In the genomic region with DNA sequence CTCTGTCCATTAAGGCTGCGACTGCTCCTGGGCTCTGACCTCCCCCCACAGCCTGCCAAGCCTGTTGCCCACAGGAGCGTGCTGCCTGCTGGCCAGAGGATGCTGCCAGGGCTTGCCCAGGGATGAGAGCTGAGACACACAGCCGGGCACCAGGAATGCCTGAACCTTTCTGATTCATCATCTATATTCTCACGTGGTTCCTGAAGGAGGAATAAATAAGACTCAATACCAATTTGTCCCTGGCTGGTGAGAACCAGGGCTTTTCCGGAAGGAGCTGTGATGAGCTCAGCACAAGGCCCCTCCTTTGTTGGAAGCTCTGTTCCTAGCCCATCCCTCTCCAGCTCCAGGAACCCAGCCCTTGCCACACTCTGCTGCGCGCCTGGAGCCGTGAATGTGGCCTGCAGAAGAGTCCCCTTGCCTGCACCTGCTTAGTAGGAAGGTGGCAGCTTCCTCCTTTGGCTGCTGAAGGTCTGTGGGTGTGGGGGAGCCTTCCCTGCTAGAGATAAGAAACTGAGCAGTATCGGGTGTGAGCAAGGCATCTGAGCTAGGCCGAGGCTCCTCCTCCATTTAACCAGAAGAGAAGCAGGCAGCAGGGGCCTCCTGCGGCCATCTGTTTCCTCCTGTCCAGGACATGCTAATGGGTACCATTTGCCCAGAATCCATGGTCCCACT, we compare ENCODE assay signal across 23 cellular contexts. TPM values are rescaled to one million over a fixed set of nuclear protein-coding genes. Genes with fewer than 3 reads are reported as not detected.
A peak's percentile ranks its signal among the peaks of the same experiment; 100 is the strongest.
DNase-seq lines count a peak whose midpoint lies in the region; ATAC-seq, FAIRE-seq and TF ChIP-seq lines count a peak whose summit lies in the region.
"Had no signal": no experiment of that assay in that cellular context is flagged by ENCODE, and none has a peak within 500 bp of the region (broad histone marks: within the 10 kb centered on the region; RNA-seq: fewer than 3 reads in every experiment).

No MANE protein-coding gene starts in this region.

- no peak overlapping the region for H3K4me2 ChIP-seq in HepG2 (ENCODE audit: low read depth, low read length)

- TF ChIP-seq RAD21 in HepG2 (CRISPR knock-in tag; IDR thresholded peaks at IDR 0.05), result no peak

- no TSS peak for BruUV-seq in HepG2 (replicated peaks; lab: Mats Ljungman, UMichigan)

- no peak overlapping the region for H3K9ac ChIP-seq in HepG2 (ENCODE audit: insufficient read depth, low read depth, low read length)

- ATAC-seq in HepG2 (peak; percentile 31; the same call in 2 of the 3 replicates), right lobe of liver (no peak), HG03342 (IDR thresholded peaks at IDR 0.05; ENCODE audit: unreplicated experiment) (no peak)
- ATAC-seq: activated T-helper 17 cell treated with anti-CD3 and anti-CD28 coated beads, Interleukin-2, amount 50 U/mL, for 72 hours; K562; naive thymus-derived CD4-positive, alpha-beta T cell; sciatic nerve; upper lobe of right lung had no signal

- in situ Hi-C loops in HepG2 (cut with HindIII; ENCODE audit: extremely low pct_ligation_motif_present, low pct_unique_long_range_greater_than_20kb) (no loop called here), KBM-7 (cut with MboI; ENCODE audit: low pct_unique_long_range_greater_than_20kb, low sequenced_read_pairs) (no loop called here)

- H3K79me2 ChIP-seq in HepG2 (ENCODE audit: insufficient read depth, low read length), result no peaks in the 10 kb centered on the region

- no peaks in the 10 kb centered on the region for H4K20me1 ChIP-seq in HepG2 (ENCODE audit: insufficient read depth, low read length)

- H3K36me3 ChIP-seq in HepG2 (replicated peaks in 1 of 2; ENCODE audit: control insufficient read depth in 1 of 2, insufficient read depth in 2 of 2, low read length in 2 of 2) (no peaks in the 10 kb centered on the region), right lobe of liver (no peaks in the 10 kb centered on the region), WERI-Rb-1 (peaks cover 6% of the 10 kb centered on the region)
- H3K36me3 ChIP-seq: ovary, upper lobe of right lung had no signal

- TF ChIP-seq POLR2A in HepG2 (IDR thresholded peaks at IDR 0.05; ENCODE audit: insufficient read depth in 1 of 2, low read depth in 2 of 2, low read length in 2 of 2), result no peak
- no peak for TF ChIP-seq POLR2A in right lobe of liver (IDR thresholded peaks at IDR 0.05)

- DNase-seq in HepG2 (ENCODE audit: low spot score) (no peak), right lobe of liver (no peak), WERI-Rb-1 (peak; percentile 19), fibroblast of the aortic adventitia (ENCODE audit: low read depth) (peak; percentile 41), KBM-7 (no peak), AG08395 (ENCODE audit: low spot score) (no peak), NCI-H748 (lab: John Stamatoyannopoulos, UW; ENCODE audit: unreplicated experiment) (no peak)
- DNase-seq: activated CD4-positive, alpha-beta T cell treated with anti-CD3 and anti-CD28 coated beads, Interleukin-2, amount 10 ng/mL, durations not matched to agents 24 days and 14 days; effector memory CD4-positive, alpha-beta T cell; EL; GOT3; naive thymus-derived CD4-positive, alpha-beta T cell; NCI-H2171; NCI-H526; ovary; SIG-M5; upper lobe of right lung had no signal

- H3K27ac ChIP-seq in HepG2 (ENCODE audit: extremely low read length, insufficient read depth, low read length) (no peak overlapping the region), right lobe of liver (no peak overlapping the region), WERI-Rb-1 (no peak overlapping the region)
- H3K27ac ChIP-seq: ovary, upper lobe of right lung had no signal

- intact Hi-C loops in HepG2 (cut with micrococcal nuclease; ENCODE audit: unreplicated experiment), result no loop called here
- intact Hi-C loops in right lobe of liver (cut with DNase I), result no loop called here

- H3K4me1 ChIP-seq in HepG2 (ENCODE audit: insufficient read depth, low read length) (no peaks in the 10 kb centered on the region), right lobe of liver (no peaks in the 10 kb centered on the region)
- H3K4me1 ChIP-seq: upper lobe of right lung had no signal

- 12% methylated on average over 10 of the region's 11 CpGs for WGBS in HepG2 (ENCODE audit: low lambda C conversion rate)
- WGBS in right lobe of liver (ENCODE audit: insufficient coverage, low coverage, low lambda C conversion rate, missing lambda C conversion rate), result 67% methylated on average over 1 of the region's 11 CpGs

- H2AFZ ChIP-seq in HepG2 (ENCODE audit: low read length), result no peak overlapping the region

- no peak for FAIRE-seq in HepG2 (lab: Jason Lieb, UNC)
- FAIRE-seq: astrocyte, K562 had no signal

- no peak for TF ChIP-seq EP300 in HepG2 (IDR thresholded peaks at IDR 0.05; ENCODE audit: low read depth in 2 of 2, low read length in 2 of 2)
- no peak for TF ChIP-seq EP300 in HepG2 (CRISPR knock-in tag; IDR thresholded peaks at IDR 0.05; ENCODE audit: borderline replicate concordance)

- POLR2A ChIA-PET in HepG2 (lab: Yijun Ruan, JAX), result no interaction called here

- no peaks in the 10 kb centered on the region for H3K9me3 ChIP-seq in HepG2 (ENCODE audit: low read length)
- H3K9me3 ChIP-seq in right lobe of liver, result no peaks in the 10 kb centered on the region
- H3K9me3 ChIP-seq in WERI-Rb-1 (ENCODE audit: severe bottlenecking), result no peaks in the 10 kb centered on the region
- H3K9me3 ChIP-seq: ovary, upper lobe of right lung had no signal

- CTCF ChIA-PET in HepG2 (lab: Yijun Ruan, JAX; ENCODE audit: low intra/inter-chr PET ratio, low total read pairs), result no interaction called here

- no peak overlapping the region for H3K4me3 ChIP-seq in HepG2 (replicated peaks in 1 of 3; ENCODE audit: insufficient read depth in 1 of 3, low read depth in 2 of 3, low read length in 3 of 3)
- no peak overlapping the region for H3K4me3 ChIP-seq in right lobe of liver
- H3K4me3 ChIP-seq in WERI-Rb-1 (ENCODE audit: low read depth, low read length), result no peak overlapping the region
- H3K4me3 ChIP-seq in fibroblast of the aortic adventitia (ENCODE audit: low read depth, low read length), result no peak overlapping the region
- H3K4me3 ChIP-seq: K562, ovary, upper lobe of right lung had no signal

- H3K27me3 ChIP-seq in HepG2 (ENCODE audit: control insufficient read depth in 1 of 2, insufficient read depth in 2 of 2, low read length in 2 of 2) (peaks cover 6 to 30% of the 10 kb centered on the region in 2 experiments; a peak in 4 of 5 replicates), right lobe of liver (no peaks in the 10 kb centered on the region), WERI-Rb-1 (ENCODE audit: insufficient read depth, low read depth, severe bottlenecking) (no peaks in the 10 kb centered on the region)
- H3K27me3 ChIP-seq: ovary, upper lobe of right lung had no signal

- TF ChIP-seq CTCF in HepG2 (CRISPR knock-in tag; IDR thresholded peaks at IDR 0.05) (no peak), right lobe of liver (IDR thresholded peaks at IDR 0.05) (no peak), WERI-Rb-1 (IDR thresholded peaks at IDR 0.05; ENCODE audit: low read depth, low read length) (no peak), fibroblast of the aortic adventitia (IDR thresholded peaks at IDR 0.05; ENCODE audit: insufficient read depth, low read length) (no peak)

TF ChIP-seq in HepG2, 621 proteins besides CTCF, POLR2A, EP300 and RAD21:
- no peak for TF ChIP-seq ZBTB20 (CRISPR knock-in tag; IDR thresholded peaks at IDR 0.05; ENCODE audit: borderline replicate concordance, low read depth)
- TF ChIP-seq, protein P1, sequence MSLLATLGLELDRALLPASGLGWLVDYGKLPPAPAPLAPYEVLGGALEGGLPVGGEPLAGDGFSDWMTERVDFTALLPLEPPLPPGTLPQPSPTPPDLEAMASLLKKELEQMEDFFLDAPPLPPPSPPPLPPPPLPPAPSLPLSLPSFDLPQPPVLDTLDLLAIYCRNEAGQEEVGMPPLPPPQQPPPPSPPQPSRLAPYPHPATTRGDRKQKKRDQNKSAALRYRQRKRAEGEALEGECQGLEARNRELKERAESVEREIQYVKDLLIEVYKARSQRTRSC (CRISPR knock-in tag; IDR thresholded peaks at IDR 0.05; ENCODE audit: low read depth), result no peak

RNA-seq across cellular contexts. Expression of a gene that starts 37.9 kb away (rescaled TPM):
- total RNA-seq in HepG2 (2016; rRNA removed; fragmentation: Illumina TruSeq; extraction: Trizol) (not detected in 2 replicates), right lobe of liver (not detected), fibroblast of the aortic adventitia (ENCODE audit: low replicate concordance) (0.25 and 1.6 TPM in 2 replicates)
- not detected in 2 replicates for total RNA-seq in HepG2 (2016; cell fraction: cytosol; rRNA removed; fragmentation: Illumina TruSeq; extraction: Trizol; ENCODE audit: low read depth)
- total RNA-seq in HepG2 (2016; cell fraction: insoluble cytoplasmic fraction; rRNA removed; fragmentation: Illumina TruSeq; extraction: Trizol), result not detected in 2 replicates
- not detected in 2 replicates for total RNA-seq in HepG2 (2016; cell fraction: membrane; rRNA removed; fragmentation: Illumina TruSeq; extraction: Trizol)
- total RNA-seq in HepG2 (2016; cell fraction: nucleus; rRNA removed; fragmentation: Illumina TruSeq; extraction: Trizol), result not detected in 2 replicates
- not detected in 2 replicates for polyA plus RNA-seq in HepG2 (2011; rRNA removed)
- polyA plus RNA-seq in HepG2 (2011; cell fraction: cytosol; rRNA removed), result not detected in 2 replicates
- polyA plus RNA-seq in HepG2 (2011; cell fraction: nucleus; rRNA removed), result not detected in 2 replicates
- not detected in 2 replicates for polyA plus RNA-seq in HepG2 (2012)
- polyA plus RNA-seq in HepG2 (2016; cell fraction: cytosol; fragmentation: Illumina TruSeq; extraction: Trizol; ENCODE audit: low read depth), result not detected in 2 replicates
- polyA plus RNA-seq in HepG2 (2016; cell fraction: insoluble cytoplasmic fraction; fragmentation: Illumina TruSeq; extraction: Trizol; ENCODE audit: low read depth), result not detected in 2 replicates
- polyA plus RNA-seq in HepG2 (2016; cell fraction: membrane; fragmentation: Illumina TruSeq; extraction: Trizol; ENCODE audit: low read depth), result not detected in 2 replicates
- polyA plus RNA-seq in HepG2 (2016; cell fraction: nucleus; fragmentation: Illumina TruSeq; extraction: Trizol; ENCODE audit: insufficient read depth, low read depth), result not detected in 2 replicates
- polyA minus RNA-seq in HepG2 (2011; rRNA and poly(A)+ RNA removed; ENCODE audit: low replicate concordance), result not detected in 2 replicates
- polyA minus RNA-seq in HepG2 (2011; cell fraction: cytosol; rRNA and poly(A)+ RNA removed), result not detected in 2 replicates
- polyA minus RNA-seq in HepG2 (2011; cell fraction: nucleus; rRNA and poly(A)+ RNA removed), result not detected in 2 replicates
- total RNA-seq: activated CD4-positive, alpha-beta T cell treated with anti-CD3 and anti-CD28 coated beads, Interleukin-2, amount 10 ng/mL, durations not matched to agents 24 days and 14 days; activated T-helper 17 cell treated with anti-CD3 and anti-CD28 coated beads, Interleukin-2, amount 50 U/mL, for 72 hours; K562; naive thymus-derived CD4-positive, alpha-beta T cell; OCI-LY7; upper lobe of right lung had no signal
- polyA plus RNA-seq: K562; naive thymus-derived CD4-positive, alpha-beta T cell had no signal

Comparison
In these comparisons a context has a peak if more than half of its experiments do, and no peak if none do; other contexts are left out.
1. DNase-seq: peak in WERI-Rb-1 (single experiment) and fibroblast of the aortic adventitia (single experiment); none in HepG2 (single experiment), right lobe of liver (0 of 3), KBM-7 (single experiment), AG08395 (single experiment) and NCI-H748 (single experiment).